Comparison of ENCODE assay signal across 8 cellular contexts in the genomic region with DNA sequence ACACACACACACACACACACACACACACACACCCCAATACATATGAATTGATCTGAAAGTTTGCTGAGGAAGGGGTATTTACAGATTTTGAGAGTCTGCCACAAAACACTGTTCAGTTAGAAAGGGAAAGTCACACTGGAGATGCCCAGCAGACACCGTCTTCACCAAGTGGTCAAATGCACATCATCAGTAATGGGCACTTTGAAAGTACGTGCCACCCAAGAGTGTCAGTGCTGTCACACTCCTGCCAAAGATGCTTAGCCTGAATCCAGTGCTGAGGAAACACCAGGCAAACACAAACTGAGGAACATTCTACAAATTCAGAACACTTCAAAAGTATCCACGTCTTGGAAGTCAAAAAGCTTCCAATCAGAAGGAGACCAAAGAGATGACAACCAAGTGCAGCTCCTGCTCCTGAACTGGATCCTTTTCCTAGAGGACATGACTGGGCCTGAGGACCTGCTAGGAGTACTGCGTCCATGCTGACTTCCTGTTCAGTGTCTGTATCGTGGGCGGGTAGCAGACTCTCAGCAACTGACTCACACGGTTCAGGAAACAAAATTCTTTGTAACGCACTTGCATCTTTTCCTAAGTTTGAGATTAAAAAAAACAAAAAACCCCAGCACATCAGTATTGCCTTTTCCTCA. TPM values are rescaled to one million over a fixed set of nuclear protein-coding genes. Genes with fewer than 3 reads are reported as not detected.
DNase-seq lines count a peak whose midpoint lies in the region; ATAC-seq and TF ChIP-seq lines count a peak whose summit lies in the region.

No MANE protein-coding gene starts in this region.

- peak; percentile 37 to 46 for DNase-seq in activated CD4-positive, alpha-beta T cell treated with anti-CD3 and anti-CD28 coated beads for 4 hours
- no peak for DNase-seq in activated CD4-positive, alpha-beta T cell treated with anti-CD3 and anti-CD28 coated beads, Interleukin-2, amount 50 U/mL, for 1 hour
- DNase-seq in activated naive CD4-positive, alpha-beta T cell treated with anti-CD3 and anti-CD28 coated beads, Interleukin-2, amount 50 U/mL, for 72 hours (ENCODE audit: low spot score in 2 of 2) = peak in 1 of 2 donors; percentile 25
- peak; percentile 66 for DNase-seq in hepatic stellate cell (ENCODE audit: low spot score)
- no peak for DNase-seq in stimulated activated effector memory CD8-positive, alpha-beta T cell treated with anti-CD3 and anti-CD28 coated beads, Interleukin-12 subunit alpha, Interleukin-12 subunit beta, amount 100 ng/mL, for 72 hours (ENCODE audit: low spot score in 2 of 2)
- no peak for DNase-seq in GM19240 (ENCODE audit: insufficient read length, low spot score)
- DNase-seq in Caco-2 = no peak

- no peaks in the 10 kb centered on the region for H3K27me3 Mint-ChIP-seq in Caco-2 (ENCODE audit: insufficient read depth, unreplicated experiment)

- no peaks in the 10 kb centered on the region for H3K4me1 ChIP-seq in Caco-2

- CTCF ChIA-PET in Caco-2 (lab: Charles Lee) = no interaction called here

- POLR2A ChIA-PET in Caco-2 (lab: Charles Lee) = no interaction called here

- H3K4me3 Mint-ChIP-seq in stimulated activated effector memory CD8-positive, alpha-beta T cell treated with anti-CD3 and anti-CD28 coated beads, Interleukin-12 subunit alpha, Interleukin-12 subunit beta, amount 100 ng/mL, for 72 hours = peak overlapping the region; percentile 63
- H3K4me3 Mint-ChIP-seq in Caco-2 (ENCODE audit: unreplicated experiment) = no peak overlapping the region

- no peaks in the 10 kb centered on the region for H3K9me3 Mint-ChIP-seq in activated naive CD4-positive, alpha-beta T cell treated with anti-CD3 and anti-CD28 coated beads, Interleukin-2, amount 50 U/mL, for 72 hours
- no peaks in the 10 kb centered on the region for H3K9me3 Mint-ChIP-seq in stimulated activated effector memory CD8-positive, alpha-beta T cell treated with anti-CD3 and anti-CD28 coated beads, Interleukin-12 subunit alpha, Interleukin-12 subunit beta, amount 100 ng/mL, for 72 hours
- no peaks in the 10 kb centered on the region for H3K9me3 Mint-ChIP-seq in Caco-2 (ENCODE audit: unreplicated experiment)

- peak overlapping the region; percentile 74 to 84 for H3K27ac Mint-ChIP-seq in activated naive CD4-positive, alpha-beta T cell treated with anti-CD3 and anti-CD28 coated beads, Interleukin-2, amount 50 U/mL, for 72 hours
- peak overlapping the region; percentile 95 for H3K27ac Mint-ChIP-seq in stimulated activated effector memory CD8-positive, alpha-beta T cell treated with anti-CD3 and anti-CD28 coated beads, Interleukin-12 subunit alpha, Interleukin-12 subunit beta, amount 100 ng/mL, for 72 hours
- no peak overlapping the region for H3K27ac Mint-ChIP-seq in Caco-2 (ENCODE audit: unreplicated experiment)

- no peaks in the 10 kb centered on the region; the same call in 1 of the 2 replicates for H3K36me3 ChIP-seq in Caco-2 (ENCODE audit: control insufficient read depth, insufficient read depth, low read length)

- no peak overlapping the region for H3K4me3 ChIP-seq in Caco-2 (ENCODE audit: low read depth, low read length)

- H3K27me3 ChIP-seq in Caco-2 (replicated peaks; ENCODE audit: control insufficient read depth, insufficient read depth, low read length) = no peaks in the 10 kb centered on the region

- intact Hi-C loops in Caco-2 (cut with micrococcal nuclease; ENCODE audit: unreplicated experiment) = no loop called here

- peaks cover 4 to 6% of the 10 kb centered on the region in 2 donors for H3K36me3 Mint-ChIP-seq in activated naive CD4-positive, alpha-beta T cell treated with anti-CD3 and anti-CD28 coated beads, Interleukin-2, amount 50 U/mL, for 72 hours
- H3K36me3 Mint-ChIP-seq in stimulated activated effector memory CD8-positive, alpha-beta T cell treated with anti-CD3 and anti-CD28 coated beads, Interleukin-12 subunit alpha, Interleukin-12 subunit beta, amount 100 ng/mL, for 72 hours = peaks cover 81% of the 10 kb centered on the region
- peaks cover 67% of the 10 kb centered on the region for H3K36me3 Mint-ChIP-seq in Caco-2 (ENCODE audit: insufficient read depth, unreplicated experiment)

- H3K4me1 Mint-ChIP-seq in stimulated activated effector memory CD8-positive, alpha-beta T cell treated with anti-CD3 and anti-CD28 coated beads, Interleukin-12 subunit alpha, Interleukin-12 subunit beta, amount 100 ng/mL, for 72 hours = peaks cover 34% of the 10 kb centered on the region
- no peaks in the 10 kb centered on the region for H3K4me1 Mint-ChIP-seq in Caco-2 (ENCODE audit: low read depth, unreplicated experiment)

- ATAC-seq in activated naive CD4-positive, alpha-beta T cell treated with anti-CD3 and anti-CD28 coated beads, Interleukin-2, amount 50 U/mL, for 72 hours = peak; percentile 69 to 79
- peak; percentile 78 for ATAC-seq in stimulated activated effector memory CD8-positive, alpha-beta T cell treated with anti-CD3 and anti-CD28 coated beads, Interleukin-12 subunit alpha, Interleukin-12 subunit beta, amount 100 ng/mL, for 72 hours
- ATAC-seq in GM21786 (IDR thresholded peaks at IDR 0.05; ENCODE audit: unreplicated experiment) = no peak

- no peak for TF ChIP-seq CTCF in Caco-2 (IDR thresholded peaks at IDR 0.05; ENCODE audit: insufficient read depth in 1 of 2, low read depth in 1 of 2, low read length in 1 of 2, severe bottlenecking in 1 of 2, unreplicated experiment in 1 of 2)

- H3K9me3 ChIP-seq in Caco-2 = no peaks in the 10 kb centered on the region

- BruUV-seq in Caco-2 (replicated peaks; lab: Mats Ljungman, UMichigan) = no TSS peak

RNA-seq across cellular contexts. Expression of a gene that starts 18.6 kb away (rescaled TPM):
- total RNA-seq in activated naive CD4-positive, alpha-beta T cell treated with anti-CD3 and anti-CD28 coated beads, Interleukin-2, amount 50 U/mL, for 72 hours = 100 to 1,000 TPM in 1 of 2 donors, 10 to 100 TPM in 1; 90.2 to 146 TPM
- total RNA-seq in Caco-2 (2022) = 101 TPM in 2 replicates

RNA-seq across cellular contexts. Expression of a gene that starts 56.8 kb away (rescaled TPM):
- 10 to 100 TPM; 21.1 to 34.6 TPM for total RNA-seq in activated naive CD4-positive, alpha-beta T cell treated with anti-CD3 and anti-CD28 coated beads, Interleukin-2, amount 50 U/mL, for 72 hours
- 17.1 and 18.0 TPM in 2 replicates for total RNA-seq in Caco-2 (2022)

Comparison
In these comparisons a context has a peak if more than half of its experiments do, and no peak if none do; other contexts are left out.
1. DNase-seq: peak in activated CD4-positive, alpha-beta T cell treated with anti-CD3 and anti-CD28 coated beads for 4 hours (2 of 2) and hepatic stellate cell (single experiment); none in activated CD4-positive, alpha-beta T cell treated with anti-CD3 and anti-CD28 coated beads, Interleukin-2, amount 50 U/mL, for 1 hour (single experiment), stimulated activated effector memory CD8-positive, alpha-beta T cell treated with anti-CD3 and anti-CD28 coated beads, Interleukin-12 subunit alpha, Interleukin-12 subunit beta, amount 100 ng/mL, for 72 hours (0 of 2), GM19240 (single experiment) and Caco-2 (0 of 2).